4 cellular contexts compared by ENCODE assay signal in genomic region chr2:107215764-107216398, GRCh38.
"Had no signal": no experiment of that assay in that cellular context is flagged by ENCODE, and none has a peak within 500 bp of the region (broad histone marks: within the 10 kb centered on the region; RNA-seq: fewer than 3 reads in every experiment).

No MANE protein-coding gene starts in this region.

- DNase-seq: H9, HCEC 1CT, IMR-90 had no signal

- ATAC-seq: GM23338 had no signal

- H3K4me3 ChIP-seq: GM23338 had no signal
